In genomic region chr10:110859206-110859946, GRCh38 we compare ENCODE assay signal across 9 cellular contexts. TPM values are rescaled to one million over a fixed set of nuclear protein-coding genes. Genes with fewer than 3 reads are reported as not detected.
DNase-seq lines count a peak whose midpoint lies in the region; ATAC-seq and TF ChIP-seq lines count a peak whose summit lies in the region.
"Had no signal": no experiment of that assay in that cellular context is flagged by ENCODE, and none has a peak within 500 bp of the region (broad histone marks: within the 10 kb centered on the region; RNA-seq: fewer than 3 reads in every experiment).

No MANE protein-coding gene starts in this region.

- CTCF ChIA-PET in activated CD4-positive, alpha-beta T cell treated with anti-CD3 and anti-CD28 coated beads, Interleukin-2, amount 10 ng/mL, durations not matched to agents 7 days and 5 days (lab: Charles Lee) = interaction anchor here (0.6 to 2.6 kb wide), 9 partner anchors 8 to 187 kb away, joined by 3 to 14 read pairs (median 4); partner anchors contain the start of gene PDCD4

- peak overlapping the region in 1 of 2 donors; percentile 26 for H3K4me3 ChIP-seq in mucosa of rectum (ENCODE audit: low read length in 2 of 2)
- no peak overlapping the region for H3K4me3 ChIP-seq in transverse colon

- peak overlapping the region; percentile 95 for H3K27ac Mint-ChIP-seq in activated CD4-positive, alpha-beta T cell treated with anti-CD3 and anti-CD28 coated beads, Interleukin-2, amount 10 ng/mL, durations not matched to agents 7 days and 5 days
- H3K27ac Mint-ChIP-seq in central memory CD8-positive, alpha-beta T cell (ENCODE audit: low read depth) = peak overlapping the region; percentile 97

- H3K36me3 ChIP-seq in mucosa of rectum (ENCODE audit: control insufficient read depth in 2 of 2, insufficient read depth in 2 of 2, low read length in 2 of 2) = no peaks in the 10 kb centered on the region
- H3K36me3 ChIP-seq in transverse colon = no peaks in the 10 kb centered on the region

- in situ Hi-C loops in transverse colon (cut with MboI; ENCODE audit: low pct_ligation_motif_present in 1 of 4, low pct_unique_long_range_greater_than_20kb in 1 of 4, low sequenced_read_pairs in 3 of 4) = no loop called here

- TF ChIP-seq EP300 in transverse colon (IDR thresholded peaks at IDR 0.05; ENCODE audit: low read depth) = no peak

- H3K4me1 ChIP-seq in mucosa of rectum (ENCODE audit: control insufficient read depth in 2 of 2, insufficient read depth in 2 of 2, low read length in 2 of 2) = peaks cover 55% of the 10 kb centered on the region in 2 donors
- peaks cover 42 to 74% (median 53%) of the 10 kb centered on the region in 4 donors for H3K4me1 ChIP-seq in transverse colon

- H3K36me3 Mint-ChIP-seq in activated CD4-positive, alpha-beta T cell treated with anti-CD3 and anti-CD28 coated beads, Interleukin-2, amount 10 ng/mL, durations not matched to agents 7 days and 5 days (ENCODE audit: low read depth) = peaks cover 14% of the 10 kb centered on the region
- H3K36me3 Mint-ChIP-seq in central memory CD8-positive, alpha-beta T cell (ENCODE audit: insufficient read depth) = peaks cover 3% of the 10 kb centered on the region

- WGBS in transverse colon (ENCODE audit: low coverage in 1 of 2), 2 donors = 67 to 71% methylated on average over 2 to 6 of the region's 6 CpGs

- no peak for TF ChIP-seq POLR2A in transverse colon (IDR thresholded peaks at IDR 0.05)

- DNase-seq in activated CD4-positive, alpha-beta T cell treated with anti-CD3 and anti-CD28 coated beads, Interleukin-2, amount 10 ng/mL, durations not matched to agents 7 days and 5 days = no peak
- DNase-seq in activated CD4-positive, alpha-beta T cell treated with anti-CD3 and anti-CD28 coated beads for 1 hour = no peak
- no peak for DNase-seq in central memory CD8-positive, alpha-beta T cell (ENCODE audit: low spot score in 2 of 2)
- DNase-seq in transverse colon (no peak), NCI-H774 (lab: John Stamatoyannopoulos, UW) (no peak)
- DNase-seq: NCI-H1048 had no signal

- intact Hi-C loops in transverse colon (cut with DNase I; ENCODE audit: low total_unique reads) = no loop called here

- POLR2A ChIA-PET in activated CD4-positive, alpha-beta T cell treated with anti-CD3 and anti-CD28 coated beads, Interleukin-2, amount 10 ng/mL, durations not matched to agents 7 days and 5 days (lab: Charles Lee) = interaction anchor here (0.7 to 1.2 kb wide), 2 partner anchors 8 to 12 kb away, joined by 3 read pairs; partner anchors contain the start of gene PDCD4

- no peak for ATAC-seq in central memory CD8-positive, alpha-beta T cell (replicated peaks; ENCODE audit: extremely low read depth, poor library complexity, severe bottlenecking)
- no peak for ATAC-seq in HG03521 (IDR thresholded peaks at IDR 0.05; ENCODE audit: unreplicated experiment)
- ATAC-seq in HG03571 (IDR thresholded peaks at IDR 0.05; ENCODE audit: unreplicated experiment) = no peak

- H3K4me3 Mint-ChIP-seq in activated CD4-positive, alpha-beta T cell treated with anti-CD3 and anti-CD28 coated beads, Interleukin-2, amount 10 ng/mL, durations not matched to agents 7 days and 5 days = peak overlapping the region; percentile 37
- peak overlapping the region; percentile 11 for H3K4me3 Mint-ChIP-seq in central memory CD8-positive, alpha-beta T cell

- peaks cover 6% of the 10 kb centered on the region for H3K9me3 Mint-ChIP-seq in activated CD4-positive, alpha-beta T cell treated with anti-CD3 and anti-CD28 coated beads, Interleukin-2, amount 10 ng/mL, durations not matched to agents 7 days and 5 days
- no peaks in the 10 kb centered on the region for H3K9me3 Mint-ChIP-seq in central memory CD8-positive, alpha-beta T cell

- H3K4me1 Mint-ChIP-seq in activated CD4-positive, alpha-beta T cell treated with anti-CD3 and anti-CD28 coated beads, Interleukin-2, amount 10 ng/mL, durations not matched to agents 7 days and 5 days = peaks cover 85% of the 10 kb centered on the region
- peaks cover 75% of the 10 kb centered on the region for H3K4me1 Mint-ChIP-seq in central memory CD8-positive, alpha-beta T cell

- no peaks in the 10 kb centered on the region for H3K9me3 ChIP-seq in mucosa of rectum (ENCODE audit: control insufficient read depth in 2 of 2, low read length in 2 of 2)
- H3K9me3 ChIP-seq in transverse colon = no peaks in the 10 kb centered on the region

- H3K27me3 ChIP-seq in mucosa of rectum (ENCODE audit: control insufficient read depth in 2 of 2, insufficient read depth in 2 of 2, low read length in 2 of 2) = no peaks in the 10 kb centered on the region
- H3K27me3 ChIP-seq in transverse colon = no peaks in the 10 kb centered on the region

- H3K27me3 Mint-ChIP-seq in activated CD4-positive, alpha-beta T cell treated with anti-CD3 and anti-CD28 coated beads, Interleukin-2, amount 10 ng/mL, durations not matched to agents 7 days and 5 days = no peaks in the 10 kb centered on the region
- no peaks in the 10 kb centered on the region for H3K27me3 Mint-ChIP-seq in central memory CD8-positive, alpha-beta T cell

- peak overlapping the region; percentile 64 to 66 for H3K9ac ChIP-seq in mucosa of rectum (ENCODE audit: low read depth in 1 of 2, low read length in 2 of 2)

- no peak for TF ChIP-seq CTCF in transverse colon (IDR thresholded peaks at IDR 0.05)

- H3K27ac ChIP-seq in mucosa of rectum (ENCODE audit: low read depth in 2 of 2, low read length in 2 of 2) (peak overlapping the region; percentile 98 to 99), transverse colon (peak overlapping the region; percentile 85 to 95 (median 88))

RNA-seq across cellular contexts. Expression of gene PDCD4, which starts 12.4 kb away (rescaled TPM):
- total RNA-seq in activated CD4-positive, alpha-beta T cell treated with anti-CD3 and anti-CD28 coated beads, Interleukin-2, amount 10 ng/mL, durations not matched to agents 7 days and 5 days = 10 to 100 TPM; 63.8 to 81.0 TPM
- total RNA-seq in transverse colon = 100 to 1,000 TPM in 3 of 4 donors, 10 to 100 TPM in 1; 98.3 to 724 (median 511) TPM

RNA-seq across cellular contexts. Expression of gene BBIP1, which starts 59.6 kb away (rescaled TPM):
- total RNA-seq in activated CD4-positive, alpha-beta T cell treated with anti-CD3 and anti-CD28 coated beads, Interleukin-2, amount 10 ng/mL, durations not matched to agents 7 days and 5 days = 10 to 100 TPM; 19.1 to 24.2 TPM
- total RNA-seq in transverse colon = 10 to 100 TPM in 3 of 4 donors, 1 to 10 TPM in 1; 9.6 to 44.9 (median 18.1) TPM
